29 cellular contexts compared by ENCODE assay signal in the genomic region with DNA sequence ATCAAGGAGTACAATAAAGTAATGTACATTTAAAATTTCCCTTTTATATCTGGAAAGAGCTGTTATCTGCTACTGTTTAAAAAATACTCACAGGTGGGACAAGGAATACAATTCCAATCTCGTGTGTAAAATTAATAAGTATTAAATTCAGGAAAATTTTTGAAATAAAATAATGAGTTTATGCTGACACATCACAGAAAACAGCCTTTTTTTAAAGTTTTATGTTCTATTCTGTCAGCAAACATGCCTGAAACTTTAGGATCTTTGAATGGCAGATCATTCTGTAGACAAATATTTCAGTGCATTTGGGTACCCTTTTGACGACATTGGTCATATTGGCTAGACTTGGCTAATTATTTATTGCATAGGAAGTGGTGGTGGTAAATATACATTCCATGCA.
"Had no signal": no experiment of that assay in that cellular context is flagged by ENCODE, and none has a peak within 500 bp of the region (broad histone marks: within the 10 kb centered on the region; RNA-seq: fewer than 3 reads in every experiment).

No MANE protein-coding gene starts in this region.

- H3K27ac ChIP-seq: colonic mucosa, coronary artery, dorsolateral prefrontal cortex, epithelial cell of prostate, esophagus muscularis mucosa, esophagus squamous epithelium, foreskin keratinocyte, gastrocnemius medialis, gastroesophageal sphincter, heart left ventricle, heart right ventricle had no signal

- H3K4me3 Mint-ChIP-seq: dendritic cell treated with granulocyte-macrophage colony-stimulating factor and Interleukin-4, amounts not matched to agents 40 ng/mL and 50 ng/mL, for 4 days; effector memory CD8-positive, alpha-beta T cell; endodermal cell had no signal

- H3K27me3 ChIP-seq: colonic mucosa, esophagus muscularis mucosa, esophagus squamous epithelium, foreskin keratinocyte, gastrocnemius medialis, gastroesophageal sphincter, heart left ventricle, heart right ventricle had no signal

- H3K4me1 ChIP-seq: colonic mucosa, esophagus muscularis mucosa, esophagus squamous epithelium, foreskin keratinocyte, gastrocnemius medialis, gastroesophageal sphincter, heart left ventricle, heart right ventricle had no signal

- H3K27ac Mint-ChIP-seq: dendritic cell treated with granulocyte-macrophage colony-stimulating factor and Interleukin-4, amounts not matched to agents 40 ng/mL and 50 ng/mL, for 4 days; effector memory CD8-positive, alpha-beta T cell; endodermal cell had no signal

- FAIRE-seq: colon, endometrium, endothelial cell of umbilical vein, frontal cortex had no signal

- DNase-seq: colonic mucosa; cortex of kidney; dermis blood vessel endothelial cell; dorsolateral prefrontal cortex; effector CD4-positive, alpha-beta T cell; effector CD8-positive, alpha-beta T cell; effector memory CD4-positive, alpha-beta T cell; effector memory CD8-positive, alpha-beta T cell; endodermal cell; erythroblast; esophagus squamous epithelium; foreskin fibroblast; foreskin keratinocyte; foreskin melanocyte; gastrocnemius medialis; glutamatergic neuron; head of caudate nucleus; heart left ventricle; heart right ventricle had no signal

- H3K9me3 Mint-ChIP-seq: endodermal cell had no signal

- H3K9me3 ChIP-seq: colonic mucosa, esophagus muscularis mucosa, esophagus squamous epithelium, gastrocnemius medialis, gastroesophageal sphincter, heart left ventricle, heart right ventricle had no signal

- H3K36me3 ChIP-seq: colonic mucosa, esophagus muscularis mucosa, esophagus squamous epithelium, gastrocnemius medialis, gastroesophageal sphincter, heart left ventricle, heart right ventricle had no signal

- H3K4me3 ChIP-seq: colonic mucosa, coronary artery, dorsolateral prefrontal cortex, esophagus muscularis mucosa, esophagus squamous epithelium, gastrocnemius medialis, gastroesophageal sphincter, heart left ventricle, heart right ventricle had no signal

- ATAC-seq: effector memory CD8-positive, alpha-beta T cell; esophagus mucosa; foreskin keratinocyte; gastrocnemius medialis; gastroesophageal sphincter; heart left ventricle; heart right ventricle had no signal

- H3K27me3 Mint-ChIP-seq: dendritic cell treated with granulocyte-macrophage colony-stimulating factor and Interleukin-4, amounts not matched to agents 40 ng/mL and 50 ng/mL, for 4 days; effector memory CD8-positive, alpha-beta T cell had no signal
